Comparison of ENCODE assay signal across 21 cellular contexts in genomic region chr4:960736-961650, GRCh38. TPM values are rescaled to one million over a fixed set of nuclear protein-coding genes. Genes with fewer than 3 reads are reported as not detected.
DNase-seq lines count a peak whose midpoint lies in the region; ATAC-seq, FAIRE-seq and TF ChIP-seq lines count a peak whose summit lies in the region.
"Had no signal": no experiment of that assay in that cellular context is flagged by ENCODE, and none has a peak within 500 bp of the region (broad histone marks: within the 10 kb centered on the region; RNA-seq: fewer than 3 reads in every experiment).

No MANE protein-coding gene starts in this region.

- WGBS in SK-N-SH (ENCODE audit: low lambda C conversion rate), result 95% methylated on average over 11 of the region's 57 CpGs
- 91 to 100% (median 92%) methylated on average over 7 to 57 of the region's 57 CpGs for WGBS in spleen, 5 donors

- H3K4me2 ChIP-seq in SK-N-SH, result no peak overlapping the region
- H3K4me2 ChIP-seq: BLaER1, GM23338 had no signal

- H3F3A ChIP-seq in SK-N-SH (replicated peaks; ENCODE audit: insufficient read depth), result no peaks in the 10 kb centered on the region

- H2AFZ ChIP-seq in SK-N-SH (ENCODE audit: low read depth), result no peak overlapping the region
- H2AFZ ChIP-seq: GM23338 had no signal

- CTCF ChIA-PET in SK-N-SH (lab: Yijun Ruan, JAX), result interaction anchor here (0.9 kb wide), 1 partner anchor 26 kb away, joined by 3 read pairs; the partner anchor contains the start of gene IDUA
- CTCF ChIA-PET in RWPE1 (lab: Yijun Ruan, JAX), result interaction anchor here (0.6 kb wide), 1 partner anchor 19 kb away, joined by 8 read pairs; no protein-coding TSS in a partner anchor

- TF ChIP-seq CTCF in SK-N-SH (IDR thresholded peaks at IDR 0.05) (no peak), RWPE1 (conservative IDR thresholded peaks at IDR 0.05; ENCODE audit: low read depth) (no peak), kidney (IDR thresholded peaks at IDR 0.05; ENCODE audit: borderline replicate concordance, extremely low read depth, insufficient read depth) (no peak), spleen (IDR thresholded peaks at IDR 0.05 in 8 of 11, conservative IDR thresholded peaks at IDR 0.05 in 3 of 11) (no peak)

- DNase-seq in SK-N-SH (peak; percentile 29), RWPE1 (ENCODE audit: low spot score) (no peak), kidney (peak; percentile 78), spleen (peak; percentile 77), NCI-H226 (no peak), SJCRH30 (no peak), NCI-H1436 treated with DMSO at 0.1 percent for 48 hours (lab: John Stamatoyannopoulos, UW) (no peak)
- DNase-seq: CD4-positive, alpha-beta memory T cell; GF-D8; NCI-H1105; NCI-H1694; NCI-H2107; NCI-H510A treated with DMSO at 0.1 percent for 48 hours; NCI-H82; OCI-M1; SIG-M5 had no signal

- H3K4me3 ChIP-seq in SK-N-SH (ENCODE audit: low read depth in 2 of 2, low read length in 1 of 2) (no peak overlapping the region), kidney (ENCODE audit: low read length in 2 of 2) (no peak overlapping the region), spleen (no peak overlapping the region), SJCRH30 (no peak overlapping the region)
- H3K4me3 ChIP-seq: BLaER1, GM12878, GM23338 had no signal

- no peak for TF ChIP-seq RAD21 in SK-N-SH (IDR thresholded peaks at IDR 0.05; ENCODE audit: low read length)

- H3K36me3 ChIP-seq in SK-N-SH (replicated peaks in 1 of 2; ENCODE audit: control insufficient read depth in 1 of 2, insufficient read depth in 2 of 2, low read length in 1 of 2) (peaks cover 0 to 59% of the 10 kb centered on the region in 2 experiments), kidney (ENCODE audit: control insufficient read depth in 1 of 2, insufficient read depth in 2 of 2, low read length in 2 of 2) (no peaks in the 10 kb centered on the region), spleen (peaks cover 0 to 99% (median 65%) of the 10 kb centered on the region in 6 donors), SJCRH30 (no peaks in the 10 kb centered on the region)

- H3K9me3 ChIP-seq in SK-N-SH (no peaks in the 10 kb centered on the region), kidney (ENCODE audit: control insufficient read depth in 1 of 2, low read length in 2 of 2) (no peaks in the 10 kb centered on the region), spleen (no peaks in the 10 kb centered on the region), SJCRH30 (replicated peaks) (no peaks in the 10 kb centered on the region)
- H3K9me3 ChIP-seq: BLaER1 had no signal

- no peaks in the 10 kb centered on the region for H3K9me2 ChIP-seq in SK-N-SH

- H4K20me1 ChIP-seq in SK-N-SH (ENCODE audit: insufficient read depth), result no peaks in the 10 kb centered on the region

- intact Hi-C loops in kidney (cut with DNase I) (no loop called here), spleen (cut with DNase I; ENCODE audit: low total_unique reads) (no loop called here)

- H3K9ac ChIP-seq in SK-N-SH (no peak overlapping the region), kidney (ENCODE audit: low read length in 2 of 2) (no peak overlapping the region)
- H3K9ac ChIP-seq: BLaER1 had no signal

- H3K27ac ChIP-seq in SK-N-SH (ENCODE audit: low read depth in 2 of 2, low read length in 1 of 2), result no peak overlapping the region
- peak overlapping the region; percentile 58 for H3K27ac ChIP-seq in RWPE1
- no peak overlapping the region for H3K27ac ChIP-seq in kidney (ENCODE audit: low read depth in 2 of 2, low read length in 2 of 2)
- no peak overlapping the region for H3K27ac ChIP-seq in spleen
- no peak overlapping the region for H3K27ac ChIP-seq in SJCRH30
- H3K27ac ChIP-seq: BLaER1 had no signal

- no peak for TF ChIP-seq EP300 in SK-N-SH (IDR thresholded peaks at IDR 0.05; ENCODE audit: borderline replicate concordance in 1 of 2, low read depth in 1 of 2, low read length in 1 of 2)

- H3K79me2 ChIP-seq in SK-N-SH (ENCODE audit: insufficient read depth), result no peaks in the 10 kb centered on the region

- no peak for TF ChIP-seq POLR2A in spleen (IDR thresholded peaks at IDR 0.05)

- POLR2A ChIA-PET in SK-N-SH (lab: Yijun Ruan, JAX) (no interaction called here), RWPE1 (lab: Yijun Ruan, JAX; ENCODE audit: low non-redundant PET) (no interaction called here)

- H3K4me1 ChIP-seq in SK-N-SH (ENCODE audit: control insufficient read depth in 1 of 2, insufficient read depth in 2 of 2, low read depth in 1 of 2, low read length in 1 of 2), result no peaks in the 10 kb centered on the region
- no peaks in the 10 kb centered on the region for H3K4me1 ChIP-seq in kidney (ENCODE audit: control insufficient read depth in 1 of 2, insufficient read depth in 1 of 2, low read depth in 1 of 2, low read length in 2 of 2)
- H3K4me1 ChIP-seq in spleen, result no peaks in the 10 kb centered on the region
- H3K4me1 ChIP-seq in SJCRH30, result peaks cover 5% of the 10 kb centered on the region; the same call in 1 of the 2 replicates
- H3K4me1 ChIP-seq: BLaER1 had no signal

- no peak for FAIRE-seq in kidney (lab: Jason Lieb, UNC)
- FAIRE-seq: GM12878, GM19239 had no signal

- H3K27me3 ChIP-seq in SK-N-SH (ENCODE audit: insufficient read depth) (no peaks in the 10 kb centered on the region), spleen (replicated peaks in 1 of 7) (no peaks in the 10 kb centered on the region), SJCRH30 (no peaks in the 10 kb centered on the region)
- H3K27me3 ChIP-seq: BLaER1 had no signal

- ATAC-seq in SK-N-SH treated with all-trans-retinoic acid at 6 μM for 48 hours, result no peak
- ATAC-seq: GM12878, GM23338 had no signal

TF ChIP-seq in SK-N-SH, 30 proteins besides CTCF, POLR2A, EP300 and RAD21 (continues in another document):
- no peak for TF ChIP-seq CHD2 (IDR thresholded peaks at IDR 0.05; ENCODE audit: low read length, partially characterized antibody)
- no peak for TF ChIP-seq SMC3 (IDR thresholded peaks at IDR 0.05; ENCODE audit: low read depth, low read length)
- no peak for TF ChIP-seq IRF3 (IDR thresholded peaks at IDR 0.05; ENCODE audit: low read depth, low read length)

TF ChIP-seq in SK-N-SH treated with all-trans-retinoic acid at 6 μM for 48 hours, 23 proteins besides CTCF, POLR2A, EP300 and RAD21 (continues in another document):
- TF ChIP-seq CSRNP3 (CRISPR knock-in tag; IDR thresholded peaks at IDR 0.05), result no peak
- no peak for TF ChIP-seq PPARA (CRISPR knock-in tag; IDR thresholded peaks at IDR 0.05; ENCODE audit: borderline replicate concordance)
- TF ChIP-seq ZFP3 (CRISPR knock-in tag; IDR thresholded peaks at IDR 0.05), result no peak
- TF ChIP-seq ESRRG (CRISPR knock-in tag; IDR thresholded peaks at IDR 0.05), result no peak
- TF ChIP-seq ZFP30 (CRISPR knock-in tag; IDR thresholded peaks at IDR 0.05), result no peak
- no peak for TF ChIP-seq CSDC2 (CRISPR knock-in tag; IDR thresholded peaks at IDR 0.05)
- TF ChIP-seq RARB (CRISPR knock-in tag; IDR thresholded peaks at IDR 0.05), result no peak
- no peak for TF ChIP-seq ZNF70 (CRISPR knock-in tag; IDR thresholded peaks at IDR 0.05)

RNA-seq across cellular contexts. Expression of gene DGKQ, which starts 12.4 kb away (rescaled TPM):
- 10.9 and 11.5 TPM in 2 replicates for polyA plus RNA-seq in SK-N-SH (2012; rRNA removed)
- polyA plus RNA-seq in SK-N-SH (2012; cell fraction: cytosol; rRNA removed), result 3.3 and 6.8 TPM in 2 replicates
- 50.0 and 64.3 TPM in 2 replicates for polyA plus RNA-seq in SK-N-SH (2012; cell fraction: nucleus; rRNA removed)
- 13.7 TPM for total RNA-seq in kidney
- polyA plus RNA-seq in kidney (ENCODE audit: insufficient read depth, low read depth, low replicate concordance), result 3.5 TPM
- total RNA-seq in spleen, result 10 to 100 TPM; 13.6 to 26.3 (median 17.0) TPM
- polyA plus RNA-seq in spleen, result 10 to 100 TPM in 1 of 3 donors, 1 to 10 TPM in 2; 6.3 to 15.4 (median 9.3) TPM
- total RNA-seq in SJCRH30 (2014; rRNA removed; shearing (Covaris generic)), result 2.4 and 2.8 TPM in 2 replicates

RNA-seq across cellular contexts. Expression of gene IDUA, which starts 25.9 kb away (rescaled TPM):
- 24.4 and 32.1 TPM in 2 replicates for polyA plus RNA-seq in SK-N-SH (2012; rRNA removed)
- 5.1 and 7.1 TPM in 2 replicates for polyA plus RNA-seq in SK-N-SH (2012; cell fraction: cytosol; rRNA removed)
- 333 and 514 TPM in 2 replicates for polyA plus RNA-seq in SK-N-SH (2012; cell fraction: nucleus; rRNA removed)
- 58.5 TPM for total RNA-seq in kidney
- 11.9 TPM for polyA plus RNA-seq in kidney (ENCODE audit: insufficient read depth, low read depth, low replicate concordance)
- total RNA-seq in spleen, result 10 to 100 TPM; 18.3 to 58.3 (median 37.9) TPM
- polyA plus RNA-seq in spleen, result 10 to 100 TPM; 11.5 to 26.5 (median 19.1) TPM
- 1.8 and 2.3 TPM in 2 replicates for total RNA-seq in SJCRH30 (2014; rRNA removed; shearing (Covaris generic))

RNA-seq across cellular contexts. Expression of gene TMEM175, which starts 28.7 kb away (rescaled TPM):
- 43.1 and 54.2 TPM in 2 replicates for polyA plus RNA-seq in SK-N-SH (2012; rRNA removed)
- polyA plus RNA-seq in SK-N-SH (2012; cell fraction: cytosol; rRNA removed), result 12.9 and 16.8 TPM in 2 replicates
- 280 and 427 TPM in 2 replicates for polyA plus RNA-seq in SK-N-SH (2012; cell fraction: nucleus; rRNA removed)
- 31.1 TPM for total RNA-seq in kidney
- polyA plus RNA-seq in kidney (ENCODE audit: insufficient read depth, low read depth, low replicate concordance), result 26.0 TPM
- 10 to 100 TPM; 38.2 to 76.8 (median 56.6) TPM for total RNA-seq in spleen
- polyA plus RNA-seq in spleen, result 10 to 100 TPM; 59.4 to 83.9 (median 78.6) TPM
- 4.3 and 6.8 TPM in 2 replicates for total RNA-seq in SJCRH30 (2014; rRNA removed; shearing (Covaris generic))

RNA-seq across cellular contexts. Expression of gene GAK, which starts 28.9 kb away (rescaled TPM):
- polyA plus RNA-seq in SK-N-SH (2012; rRNA removed) (35.9 and 36.1 TPM in 2 replicates), kidney (ENCODE audit: insufficient read depth, low read depth, low replicate concordance) (92.0 TPM), spleen (100 to 1,000 TPM; 112 to 249 (median 203) TPM)
- 11.0 and 18.2 TPM in 2 replicates for polyA plus RNA-seq in SK-N-SH (2012; cell fraction: cytosol; rRNA removed)
- 131 and 150 TPM in 2 replicates for polyA plus RNA-seq in SK-N-SH (2012; cell fraction: nucleus; rRNA removed)
- total RNA-seq in kidney (124 TPM), spleen (100 to 1,000 TPM; 154 to 212 (median 179) TPM)
- total RNA-seq in SJCRH30 (2014; rRNA removed; shearing (Covaris generic)), result 74.2 and 81.1 TPM in 2 replicates

RNA-seq across cellular contexts. Expression of gene SLC26A1, which starts 32.2 kb away (rescaled TPM):
- polyA plus RNA-seq in SK-N-SH (2012; rRNA removed), result 0.05 and 0.08 TPM in 2 replicates
- polyA plus RNA-seq in SK-N-SH (2012; cell fraction: cytosol; rRNA removed), result 0.04 and 0.13 TPM in 2 replicates
- polyA plus RNA-seq in SK-N-SH (2012; cell fraction: nucleus; rRNA removed), result 0.48 and 0.63 TPM in 2 replicates
- total RNA-seq in kidney, result 2.9 TPM
- polyA plus RNA-seq in kidney (ENCODE audit: insufficient read depth, low read depth, low replicate concordance), result 10.2 TPM
- total RNA-seq in spleen, result under 1 TPM in 6 of 7 donors, not detected in 1; 0.07 to 0.68 (median 0.19) TPM
- polyA plus RNA-seq in spleen, result under 1 TPM; 0.24 to 0.48 (median 0.30) TPM
- not detected in 2 replicates for total RNA-seq in SJCRH30 (2014; rRNA removed; shearing (Covaris generic))

Comparison
In these comparisons a context has a peak if more than half of its experiments do, and no peak if none do; other contexts are left out.
1. DNase-seq: peak in SK-N-SH (single experiment), kidney (single experiment) and spleen (single experiment); none in RWPE1 (single experiment), NCI-H226 (single experiment), SJCRH30 (0 of 2) and NCI-H1436 treated with DMSO at 0.1 percent for 48 hours (single experiment).